8 cellular contexts compared by ENCODE assay signal in genomic region chr14:94485944-94486841, GRCh38. TPM values are rescaled to one million over a fixed set of nuclear protein-coding genes. Genes with fewer than 3 reads are reported as not detected.
DNase-seq lines count a peak whose midpoint lies in the region; ATAC-seq and TF ChIP-seq lines count a peak whose summit lies in the region.

No MANE protein-coding gene starts in this region.

- TF ChIP-seq CTCF in AG09319 (IDR thresholded peaks at IDR 0.05; ENCODE audit: low read depth, low read length) (no peak; the same call in none of the 2 replicates), NB4 (IDR thresholded peaks at IDR 0.05; ENCODE audit: low read depth, low read length) (peak; percentile 93), liver (IDR thresholded peaks at IDR 0.05; ENCODE audit: low read depth, low read length, missing input control) (peak; percentile 99)

- no peak for TF ChIP-seq POLR2A in NB4 (IDR thresholded peaks at IDR 0.05; ENCODE audit: extremely low read depth, insufficient read length)

- WGBS in liver, result 19% methylated on average over 26 of the region's 26 CpGs

- H3K4me3 ChIP-seq in NB4 (ENCODE audit: low read depth, low read length), result no peak overlapping the region
- peak overlapping the region in 1 of 3 donors; percentile 48 for H3K4me3 ChIP-seq in liver (ENCODE audit: low read depth in 1 of 3, low read length in 3 of 3)

- no peaks in the 10 kb centered on the region for H3K36me3 ChIP-seq in liver (ENCODE audit: control insufficient read depth in 4 of 4, insufficient read depth in 3 of 4, low read depth in 1 of 4, low read length in 3 of 4)

- H3K4me1 ChIP-seq in liver (ENCODE audit: control insufficient read depth in 4 of 4, insufficient read depth in 4 of 4, low read length in 3 of 4), result peaks cover 9 to 28% (median 15%) of the 10 kb centered on the region in 4 donors

- peak overlapping the region; percentile 42 to 62 for H3K9ac ChIP-seq in liver (ENCODE audit: low read depth in 1 of 2, low read length in 2 of 2)

- peak; percentile 100 for TF ChIP-seq RAD21 in liver (IDR thresholded peaks at IDR 0.05)

- DNase-seq in AG09319 (ENCODE audit: extremely low read depth, low read depth) (peak; percentile 18), NB4 (ENCODE audit: low read depth) (peak; percentile 29), dermis microvascular lymphatic vessel endothelial cell (ENCODE audit: low read depth in 2 of 2) (peak; percentile 4 to 29)
- DNase-seq in activated CD4-positive, alpha-beta T cell treated with anti-CD3 and anti-CD28 coated beads for 24 hours (ENCODE audit: low read depth in 2 of 2), result peak; percentile 19 to 23
- DNase-seq in stimulated activated CD8-positive, alpha-beta memory T cell treated with anti-CD3 and anti-CD28 coated beads, Interleukin-12 subunit alpha, Interleukin-12 subunit beta, amount 100 ng/mL, for 4 hours (ENCODE audit: low read depth), result peak; percentile 3

- H3K9me3 ChIP-seq in liver (ENCODE audit: control insufficient read depth in 4 of 4, low read length in 3 of 4), result no peaks in the 10 kb centered on the region

- H3K27me3 ChIP-seq in liver (ENCODE audit: control insufficient read depth in 4 of 4, insufficient read depth in 4 of 4, low read length in 3 of 4), result no peaks in the 10 kb centered on the region

- ATAC-seq in GM18907 (IDR thresholded peaks at IDR 0.05; ENCODE audit: unreplicated experiment) (peak; percentile 50), GM18520 (IDR thresholded peaks at IDR 0.05; ENCODE audit: unreplicated experiment) (no peak)

- H3K27ac ChIP-seq in liver (ENCODE audit: low read depth in 1 of 2, low read length in 2 of 2), result peak overlapping the region; percentile 58 to 61

TF ChIP-seq in liver, 16 proteins besides CTCF, POLR2A, EP300 and RAD21:
- TF ChIP-seq RXRA (IDR thresholded peaks at IDR 0.05) (peak in 1 of 2 donors; percentile 8), EGR1 (IDR thresholded peaks at IDR 0.05; ENCODE audit: low read depth in 2 of 2) (no peak), SP1 (IDR thresholded peaks at IDR 0.05) (no peak), HNF4G (IDR thresholded peaks at IDR 0.05) (peak; percentile 10), ATF3 (IDR thresholded peaks at IDR 0.05) (no peak), REST (IDR thresholded peaks at IDR 0.05) (peak; percentile 49), HNF4A (conservative IDR thresholded peaks at IDR 0.05) (peak; percentile 12 to 49)

RNA-seq across cellular contexts. Expression of gene SERPINA9, which starts 10.2 kb away (rescaled TPM):
- total RNA-seq in dermis microvascular lymphatic vessel endothelial cell (not detected in 2 replicates), liver (not detected)
- polyA plus RNA-seq in liver, result not detected

RNA-seq across cellular contexts. Expression of gene SERPINA12, which starts 23.1 kb away (rescaled TPM):
- total RNA-seq in dermis microvascular lymphatic vessel endothelial cell, result not detected in 2 replicates
- not detected for total RNA-seq in liver
- under 1 TPM in 1 of 2 donors, not detected in 1; 0.28 TPM for polyA plus RNA-seq in liver

RNA-seq across cellular contexts. Expression of gene SERPINA11, which starts 33.6 kb away (rescaled TPM):
- total RNA-seq in dermis microvascular lymphatic vessel endothelial cell (not detected in 2 replicates), liver (10 to 100 TPM; 32.6 to 89.4 TPM)
- polyA plus RNA-seq in liver, result 100 to 1,000 TPM; 145 to 283 TPM

Comparison
In these comparisons a context has a peak if more than half of its experiments do, and no peak if none do; other contexts are left out.
1. RNA of gene SERPINA11, which starts 33.6 kb away (total RNA-seq): 32.6 to 89.4 TPM in liver; not detected in dermis microvascular lymphatic vessel endothelial cell; every median in the first group is over 10 times any median in the second.
2. Peak in every context shown above with its lines, with median percentiles within 50 percentile points of each other: DNase-seq.